15 cellular contexts compared by ENCODE assay signal in the genomic region with DNA sequence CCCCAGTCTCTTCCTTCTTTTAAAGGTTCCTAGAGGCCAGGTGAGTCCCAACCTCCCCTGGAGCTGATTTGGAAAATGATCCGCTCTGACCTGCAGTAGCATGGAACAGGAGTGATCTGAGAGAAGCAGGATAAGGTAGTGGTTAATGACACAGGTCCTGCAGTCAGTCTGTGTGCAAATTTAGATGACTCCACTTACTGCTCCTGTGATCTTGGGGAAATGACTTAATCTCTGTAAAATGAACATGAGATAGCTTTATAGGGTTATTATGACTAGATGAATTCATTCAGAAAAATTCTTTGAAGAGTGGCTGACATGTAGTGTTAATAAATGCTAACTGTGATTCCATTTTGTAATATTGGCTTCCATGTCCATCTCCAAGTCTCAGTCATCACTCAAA.
"Had no signal": no experiment of that assay in that cellular context is flagged by ENCODE, and none has a peak within 500 bp of the region (broad histone marks: within the 10 kb centered on the region; RNA-seq: fewer than 3 reads in every experiment).

No MANE protein-coding gene starts in this region.

- H3K36me3 Mint-ChIP-seq: activated naive CD4-positive, alpha-beta T cell treated with anti-CD3 and anti-CD28 coated beads, Interleukin-2, amount 50 U/mL, for 72 hours; immature natural killer cell had no signal

- H3K9me3 Mint-ChIP-seq: activated naive CD4-positive, alpha-beta T cell treated with anti-CD3 and anti-CD28 coated beads, Interleukin-2, amount 50 U/mL, for 72 hours; activated T-cell treated with anti-CD3 and anti-CD28 coated beads, Interleukin-2, amount 50 U/mL, for 24 hours; endodermal cell; neural crest cell had no signal

- H3K27ac Mint-ChIP-seq: activated naive CD4-positive, alpha-beta T cell treated with anti-CD3 and anti-CD28 coated beads, Interleukin-2, amount 50 U/mL, for 72 hours; activated T-cell treated with anti-CD3 and anti-CD28 coated beads, Interleukin-2, amount 50 U/mL, for 24 hours; endodermal cell; immature natural killer cell had no signal

- H3K4me3 Mint-ChIP-seq: activated T-cell treated with anti-CD3 and anti-CD28 coated beads, Interleukin-2, amount 50 U/mL, for 24 hours; immature natural killer cell had no signal

- H3K9me3 ChIP-seq: breast epithelium, vagina had no signal

- H3K27me3 ChIP-seq: vagina had no signal

- H3K4me1 Mint-ChIP-seq: immature natural killer cell had no signal

- H3K36me3 ChIP-seq: breast epithelium, vagina had no signal

- ATAC-seq: activated CD4-positive, CD25-positive, alpha-beta regulatory T cell treated with anti-CD3 and anti-CD28 coated beads, Interleukin-2, amount 50 U/mL, for 24 hours; esophagus mucosa had no signal

- H3K27ac ChIP-seq: vagina had no signal

- DNase-seq: activated CD4-positive, alpha-beta T cell treated with anti-CD3 and anti-CD28 coated beads, Interleukin-2, amount 50 U/mL, for 4 hours; activated effector memory CD4-positive, alpha-beta T cell treated with Interleukin-2 at 50 U/mL for 16 hours; activated T-cell treated with anti-CD3 and anti-CD28 coated beads, Interleukin-2, amount 50 U/mL, for 24 hours; amygdala; glutamatergic neuron; immature natural killer cell; retina; stimulated activated CD4-positive, alpha-beta T cell treated with anti-CD3 and anti-CD28 coated beads, Interleukin-4, amount 100 ng/mL, for 4 hours had no signal
